In genomic region chr22:46542011-46542985, GRCh38 we compare ENCODE assay signal across 8 cellular contexts. TPM values are rescaled to one million over a fixed set of nuclear protein-coding genes. Genes with fewer than 3 reads are reported as not detected.
DNase-seq lines count a peak whose midpoint lies in the region; ATAC-seq, FAIRE-seq and TF ChIP-seq lines count a peak whose summit lies in the region.

No MANE protein-coding gene starts in this region.

- no peak overlapping the region for H3K4me3 Mint-ChIP-seq in brain

- H3K27me3 ChIP-seq in keratinocyte (ENCODE audit: control insufficient read depth, extremely low read depth, insufficient read depth, low read length) = no peaks in the 10 kb centered on the region

- peaks cover 17% of the 10 kb centered on the region for H3K27me3 Mint-ChIP-seq in brain

- H3K9me1 ChIP-seq in keratinocyte (ENCODE audit: control insufficient read depth, extremely low read depth, insufficient read depth, low read length) = no peaks in the 10 kb centered on the region

- H3K9me3 Mint-ChIP-seq in brain = no peaks in the 10 kb centered on the region

- no peaks in the 10 kb centered on the region for H3K36me3 Mint-ChIP-seq in brain

- peaks cover 49% of the 10 kb centered on the region for H3K4me1 Mint-ChIP-seq in brain

- H3K4me3 ChIP-seq in keratinocyte (ENCODE audit: control insufficient read depth in 2 of 3, extremely low read depth in 1 of 3, insufficient read depth in 2 of 3, low read depth in 1 of 3, low read length in 3 of 3) = no peak overlapping the region

- H3K27ac Mint-ChIP-seq in brain = peak overlapping the region in 4 of 5 experiments; percentile 38 to 82 (median 70)

- H3K36me3 ChIP-seq in keratinocyte (ENCODE audit: control insufficient read depth in 2 of 2, extremely low read depth in 1 of 2, insufficient read depth in 2 of 2, low read length in 2 of 2) = peaks cover 0 to 2% of the 10 kb centered on the region in 2 experiments

- dilution Hi-C loops in keratinocyte (cut with MboI; ENCODE audit: extremely low pct_ligation_motif_present, low sequenced_read_pairs) = no loop called here

- no peaks in the 10 kb centered on the region for H3K79me2 ChIP-seq in keratinocyte (ENCODE audit: control insufficient read depth, insufficient read depth, low read length)

- H3K9ac ChIP-seq in keratinocyte (ENCODE audit: control insufficient read depth, extremely low read depth, insufficient read depth, low read length) = peak overlapping the region; percentile 8

- H3K27ac ChIP-seq in VCaP (peak overlapping the region; percentile 37; the same call in 1 of the 2 replicates), keratinocyte (ENCODE audit: control insufficient read depth, insufficient read depth, low read length) (peak overlapping the region; percentile 45)

- H3K4me1 ChIP-seq in keratinocyte (ENCODE audit: control insufficient read depth, extremely low read depth, insufficient read depth, low read length) = peaks cover 37% of the 10 kb centered on the region

- TF ChIP-seq CTCF in VCaP (conservative IDR thresholded peaks at IDR 0.05) (peak; percentile 90), brain (conservative IDR thresholded peaks at IDR 0.05) (peak; percentile 96 to 99), keratinocyte (optimal IDR thresholded peaks at IDR 0.05 in 1 of 3, IDR thresholded peaks at IDR 0.05 in 1 of 3, conservative IDR thresholded peaks at IDR 0.05 in 1 of 3; ENCODE audit: extremely low read depth in 1 of 3, insufficient read depth in 2 of 3, low read length in 3 of 3) (peak; percentile 95 to 99 (median 98))

- H4K20me1 ChIP-seq in keratinocyte (ENCODE audit: control insufficient read depth, extremely low read depth, insufficient read depth, low read length) = no peaks in the 10 kb centered on the region

- H3K9me3 ChIP-seq in keratinocyte (ENCODE audit: control insufficient read depth, low read depth, low read length) = no peaks in the 10 kb centered on the region

- ATAC-seq in GM18909 (IDR thresholded peaks at IDR 0.05; ENCODE audit: poor library complexity, unreplicated experiment) (peak; percentile 65), GM21786 (IDR thresholded peaks at IDR 0.05; ENCODE audit: unreplicated experiment) (no peak)

- H3K4me2 ChIP-seq in keratinocyte (ENCODE audit: control insufficient read depth, extremely low read depth, insufficient read depth, low read depth, low read length) = peak overlapping the region; percentile 42

- FAIRE-seq in keratinocyte (lab: Jason Lieb, UNC) = peak; percentile 46

- peak; percentile 94 for DNase-seq in AG20443 (ENCODE audit: low spot score)
- DNase-seq in NCI-H146 (lab: John Stamatoyannopoulos, UW) = peak; percentile 70
- no peak for DNase-seq in keratinocyte (ENCODE audit: low read depth, low spot score)
- peak; percentile 67 to 69 for DNase-seq in stimulated activated CD4-positive, alpha-beta T cell treated with anti-CD3 and anti-CD28 coated beads, Interleukin-2, amount 100 ng/mL, for 48 hours

- H2AFZ ChIP-seq in keratinocyte (ENCODE audit: control insufficient read depth, low read length) = no peak overlapping the region

RNA-seq across cellular contexts. Expression of gene CELSR1, which starts 4.9 kb away (rescaled TPM):
- polyA plus RNA-seq in brain (ENCODE audit: insufficient read depth, low read depth, low replicate concordance) (1.5 TPM), keratinocyte (16.1 to 23.2 TPM (median 20.6 TPM) in 3 replicates)
- 6.0 TPM for polyA plus RNA-seq in keratinocyte (2011; ENCODE audit: low read depth)
- 8.0 and 10.0 TPM in 2 replicates for polyA plus RNA-seq in keratinocyte (2011; cell fraction: cytosol; rRNA removed)
- 99.8 and 117 TPM in 2 replicates for polyA plus RNA-seq in keratinocyte (2011; cell fraction: nucleus; rRNA removed)
- 24.8 and 29.0 TPM in 2 replicates for polyA plus RNA-seq in keratinocyte (2012; ENCODE audit: low replicate concordance)
- polyA minus RNA-seq in keratinocyte = 61.3 to 154 TPM (median 62.8 TPM) in 3 replicates
- polyA minus RNA-seq in keratinocyte (2011; cell fraction: cytosol; rRNA and poly(A)+ RNA removed) = 39.1 TPM
- polyA minus RNA-seq in keratinocyte (2011; cell fraction: nucleus; rRNA and poly(A)+ RNA removed) = 182 and 191 TPM in 2 replicates
